In genomic region chr10:50234486-50234885, GRCh38 we compare ENCODE assay signal across 18 cellular contexts.
"Had no signal": no experiment of that assay in that cellular context is flagged by ENCODE, and none has a peak within 500 bp of the region (broad histone marks: within the 10 kb centered on the region; RNA-seq: fewer than 3 reads in every experiment).

No MANE protein-coding gene starts in this region.

- H3K27me3 ChIP-seq: spleen, testis had no signal

- H3K4me3 Mint-ChIP-seq: activated B cell treated with CpG ODN at 0.5 μM for 24 hours; activated CD4-positive, alpha-beta T cell treated with anti-CD3 and anti-CD28 coated beads, Interleukin-2, amount 10 ng/mL, durations not matched to agents 24 days and 14 days; activated naive CD8-positive, alpha-beta T cell treated with anti-CD3 and anti-CD28 coated beads for 36 hours; central memory CD8-positive, alpha-beta T cell; stimulated activated naive CD8-positive, alpha-beta T cell treated with anti-CD3 and anti-CD28 coated beads, Interleukin-15, amount 100 ng/mL, for 72 hours had no signal

- DNase-seq: activated B cell treated with CpG ODN at 0.5 μM for 24 hours; activated CD4-positive, alpha-beta T cell treated with anti-CD3 and anti-CD28 coated beads, Interleukin-2, amount 10 ng/mL, durations not matched to agents 24 days and 14 days; activated CD8-positive, alpha-beta memory T cell treated with anti-CD3 and anti-CD28 coated beads, Interleukin-2, amount 50 U/mL, for 48 hours; activated gamma-delta T cell treated with Interleukin-2 at 50 U/mL for 16 hours; activated naive CD8-positive, alpha-beta T cell treated with anti-CD3 and anti-CD28 coated beads for 36 hours; brain microvascular endothelial cell; cortex of kidney; effector CD4-positive, alpha-beta T cell; foreskin keratinocyte; glutamatergic neuron; psoas muscle; spleen; stimulated activated naive CD8-positive, alpha-beta T cell treated with anti-CD3 and anti-CD28 coated beads, Interleukin-15, amount 100 ng/mL, for 72 hours; T-helper 1 cell; T1000; testis had no signal

- H3K4me1 ChIP-seq: foreskin keratinocyte, psoas muscle, spleen, testis had no signal

- H3K4me3 ChIP-seq: psoas muscle, spleen, testis had no signal

- H3K27ac Mint-ChIP-seq: activated B cell treated with CpG ODN at 0.5 μM for 24 hours; activated CD4-positive, alpha-beta T cell treated with anti-CD3 and anti-CD28 coated beads, Interleukin-2, amount 10 ng/mL, durations not matched to agents 24 days and 14 days; activated naive CD8-positive, alpha-beta T cell treated with anti-CD3 and anti-CD28 coated beads for 36 hours; stimulated activated naive CD8-positive, alpha-beta T cell treated with anti-CD3 and anti-CD28 coated beads, Interleukin-15, amount 100 ng/mL, for 72 hours had no signal

- H3K27ac ChIP-seq: brain microvascular endothelial cell, foreskin keratinocyte, psoas muscle, spleen, testis had no signal

- H3K4me1 Mint-ChIP-seq: activated CD4-positive, alpha-beta T cell treated with anti-CD3 and anti-CD28 coated beads, Interleukin-2, amount 10 ng/mL, durations not matched to agents 24 days and 14 days; activated naive CD8-positive, alpha-beta T cell treated with anti-CD3 and anti-CD28 coated beads for 36 hours; central memory CD8-positive, alpha-beta T cell; stimulated activated naive CD8-positive, alpha-beta T cell treated with anti-CD3 and anti-CD28 coated beads, Interleukin-15, amount 100 ng/mL, for 72 hours had no signal

- H3K9me3 Mint-ChIP-seq: activated B cell treated with CpG ODN at 0.5 μM for 24 hours; activated CD4-positive, alpha-beta T cell treated with anti-CD3 and anti-CD28 coated beads, Interleukin-2, amount 10 ng/mL, durations not matched to agents 24 days and 14 days; activated naive CD8-positive, alpha-beta T cell treated with anti-CD3 and anti-CD28 coated beads for 36 hours; central memory CD8-positive, alpha-beta T cell; stimulated activated naive CD8-positive, alpha-beta T cell treated with anti-CD3 and anti-CD28 coated beads, Interleukin-15, amount 100 ng/mL, for 72 hours had no signal

- H3K9me3 ChIP-seq: psoas muscle, spleen, testis had no signal

- ATAC-seq: foreskin keratinocyte; psoas muscle; sciatic nerve; stimulated activated naive CD8-positive, alpha-beta T cell treated with anti-CD3 and anti-CD28 coated beads, Interleukin-15, amount 100 ng/mL, for 72 hours had no signal

- H3K36me3 ChIP-seq: brain microvascular endothelial cell, spleen had no signal

- H3K36me3 Mint-ChIP-seq: activated naive CD8-positive, alpha-beta T cell treated with anti-CD3 and anti-CD28 coated beads for 36 hours had no signal
